In genomic region chr2:105417789-105418475, GRCh38 we compare ENCODE assay signal across 14 cellular contexts. TPM values are rescaled to one million over a fixed set of nuclear protein-coding genes. Genes with fewer than 3 reads are reported as not detected.
DNase-seq lines count a peak whose midpoint lies in the region; ATAC-seq and TF ChIP-seq lines count a peak whose summit lies in the region.
"Had no signal": no experiment of that assay in that cellular context is flagged by ENCODE, and none has a peak within 500 bp of the region (broad histone marks: within the 10 kb centered on the region; RNA-seq: fewer than 3 reads in every experiment).

No MANE protein-coding gene starts in this region.

- no peak for TF ChIP-seq CTCF in fibroblast of the aortic adventitia (IDR thresholded peaks at IDR 0.05; ENCODE audit: insufficient read depth, low read length)
- no peak for TF ChIP-seq CTCF in psoas muscle (IDR thresholded peaks at IDR 0.05)

- 62 to 100% (median 95%) methylated on average over 1 of the region's 1 CpG for WGBS in psoas muscle, 3 donors

- H3K4me1 ChIP-seq in psoas muscle = no peaks in the 10 kb centered on the region

- H3K27me3 ChIP-seq in psoas muscle (ENCODE audit: insufficient read depth in 3 of 3, low read length in 2 of 3) = no peaks in the 10 kb centered on the region

- DNase-seq in AG20443 (ENCODE audit: low spot score) = peak; percentile 30
- peak; percentile 56 for DNase-seq in HCEC 1CT
- peak; percentile 31 for DNase-seq in SW480 (ENCODE audit: low spot score)
- peak; percentile 59 for DNase-seq in fibroblast of the aortic adventitia (ENCODE audit: low read depth)
- no peak for DNase-seq in DMS153 treated with DMSO at 0.1 percent for 48 hours (lab: John Stamatoyannopoulos, UW; ENCODE audit: unreplicated experiment)
- DNase-seq in NCI-H524 (lab: John Stamatoyannopoulos, UW) = no peak
- DNase-seq in psoas muscle = no peak
- DNase-seq: activated CD4-positive, alpha-beta T cell treated with anti-CD3 and anti-CD28 coated beads for 1 hour; activated T-cell treated with anti-CD3 and anti-CD28 coated beads, Interleukin-2, amount 50 U/mL, for 48 hours; C1 segment of cervical spinal cord; NCI-H1694 treated with DMSO at 0.1 percent for 48 hours had no signal

- H3K4me3 ChIP-seq in fibroblast of the aortic adventitia (ENCODE audit: low read depth, low read length) (no peak overlapping the region), psoas muscle (no peak overlapping the region)
- H3K4me3 ChIP-seq: lung had no signal

- H3K27ac ChIP-seq in psoas muscle = no peak overlapping the region

- ATAC-seq in GM21360 (IDR thresholded peaks at IDR 0.05; ENCODE audit: unreplicated experiment) (no peak), psoas muscle (no peak)
- ATAC-seq: sciatic nerve had no signal

- no peaks in the 10 kb centered on the region for H3K9me3 ChIP-seq in psoas muscle

- intact Hi-C loops in psoas muscle (cut with DNase I) = no loop called here

- H3K36me3 ChIP-seq in psoas muscle (ENCODE audit: insufficient read depth in 1 of 2, low read depth in 1 of 2) = no peaks in the 10 kb centered on the region

RNA-seq across cellular contexts. Expression of gene FHL2, which starts 19.1 kb away (rescaled TPM):
- total RNA-seq in fibroblast of the aortic adventitia (ENCODE audit: low replicate concordance) = 92.4 and 267 TPM in 2 replicates
- total RNA-seq in psoas muscle = 100 to 1,000 TPM in 1 of 4 donors, 10 to 100 TPM in 3; 33.5 to 114 (median 51.7) TPM
- polyA plus RNA-seq in psoas muscle = 10 to 100 TPM; 24.7 to 40.9 (median 28.5) TPM

Comparison
In these comparisons a context has a peak if more than half of its experiments do, and no peak if none do; other contexts are left out.
1. DNase-seq: peak in AG20443 (single experiment), HCEC 1CT (single experiment), SW480 (single experiment) and fibroblast of the aortic adventitia (single experiment); none in DMS153 treated with DMSO at 0.1 percent for 48 hours (single experiment), NCI-H524 (0 of 2) and psoas muscle (0 of 2).